2 cellular contexts compared by ENCODE assay signal in genomic region chr7:100894860-100895700, GRCh38.
A peak's percentile ranks its signal among the peaks of the same experiment; 100 is the strongest.
TF ChIP-seq lines count a peak whose summit lies in the region.

No MANE protein-coding gene starts in this region.

TF ChIP-seq in HEK293T, 16 proteins besides CTCF, POLR2A, EP300 and RAD21:
- no peak for TF ChIP-seq TARDBP (IDR thresholded peaks at IDR 0.05)
- TF ChIP-seq FOXA1 (IDR thresholded peaks at IDR 0.05) = no peak
- TF ChIP-seq ARNT (IDR thresholded peaks at IDR 0.05) = no peak
- TF ChIP-seq FOXM1 (IDR thresholded peaks at IDR 0.05; ENCODE audit: borderline replicate concordance) = 0 out of 2 replicates have a peak, but pooled peaks have one; percentile 69

TF ChIP-seq in H1, 55 proteins besides CTCF, POLR2A, EP300 and RAD21:
- no peak for TF ChIP-seq MAFK (IDR thresholded peaks at IDR 0.05; ENCODE audit: low read depth, low read length)
- no peak for TF ChIP-seq TBP (IDR thresholded peaks at IDR 0.05; ENCODE audit: low read depth, low read length)
- no peak for TF ChIP-seq SP4 (IDR thresholded peaks at IDR 0.05; ENCODE audit: low read length)
- peak; percentile 52 for TF ChIP-seq MAX (IDR thresholded peaks at IDR 0.05)
- no peak for TF ChIP-seq BCL11A (IDR thresholded peaks at IDR 0.05; ENCODE audit: low read depth in 2 of 2, low read length in 2 of 2)
- no peak for TF ChIP-seq CHD2 (IDR thresholded peaks at IDR 0.05; ENCODE audit: low read length)
- peak; percentile 32; the same call in 1 of the 2 replicates for TF ChIP-seq YY1 (IDR thresholded peaks at IDR 0.05; ENCODE audit: low read depth, low read length)
- TF ChIP-seq GTF2F1 (IDR thresholded peaks at IDR 0.05; ENCODE audit: borderline replicate concordance, low read depth, low read length) = no peak
- TF ChIP-seq CHD7 (IDR thresholded peaks at IDR 0.05; ENCODE audit: insufficient replicate concordance, low read length) = no peak
- no peak for TF ChIP-seq SIX5 (IDR thresholded peaks at IDR 0.05; ENCODE audit: low read depth, low read length)
- no peak for TF ChIP-seq CTBP2 (IDR thresholded peaks at IDR 0.05; ENCODE audit: borderline replicate concordance, insufficient read depth, insufficient read length, low read length)
- no peak for TF ChIP-seq SP2 (IDR thresholded peaks at IDR 0.05; ENCODE audit: low read length)
- 0 out of 2 replicates have a peak, but pooled peaks have one; percentile 36 for TF ChIP-seq KDM5A (IDR thresholded peaks at IDR 0.05; ENCODE audit: low read length)
- peak; percentile 29; the same call in 1 of the 2 replicates for TF ChIP-seq CREB1 (IDR thresholded peaks at IDR 0.05)
- no peak for TF ChIP-seq CBX8 (IDR thresholded peaks at IDR 0.05; ENCODE audit: borderline replicate concordance, low read depth, low read length)
- no peak for TF ChIP-seq PHF8 (conservative IDR thresholded peaks at IDR 0.05; ENCODE audit: low read depth, low read length)
- TF ChIP-seq HDAC2 (IDR thresholded peaks at IDR 0.05; ENCODE audit: borderline replicate concordance in 1 of 2, low read depth in 2 of 2, low read length in 2 of 2) = 0 out of 4 replicates have a peak, but pooled peaks of 1 of the 2 experiments have one; percentile 23
- TF ChIP-seq ASH2L (IDR thresholded peaks at IDR 0.05; ENCODE audit: low read length) = no peak
- TF ChIP-seq TEAD4 (IDR thresholded peaks at IDR 0.05; ENCODE audit: low read depth, low read length) = no peak
- TF ChIP-seq TCF12 (IDR thresholded peaks at IDR 0.05; ENCODE audit: low read depth, low read length) = no peak
- TF ChIP-seq GABPA (IDR thresholded peaks at IDR 0.05; ENCODE audit: borderline replicate concordance, insufficient read depth, low read length) = no peak
- TF ChIP-seq KDM4A (IDR thresholded peaks at IDR 0.05; ENCODE audit: low read depth, low read length, severe bottlenecking) = no peak
- TF ChIP-seq NANOG (IDR thresholded peaks at IDR 0.05; ENCODE audit: insufficient read depth, low read depth, low read length, poor library complexity, severe bottlenecking) = no peak
- TF ChIP-seq SIRT6 (IDR thresholded peaks at IDR 0.05; ENCODE audit: low read length) = no peak
- no peak for TF ChIP-seq FOSL1 (IDR thresholded peaks at IDR 0.05; ENCODE audit: insufficient read depth, low read depth, low read length)
- no peak for TF ChIP-seq USF2 (IDR thresholded peaks at IDR 0.05; ENCODE audit: low read length)
- TF ChIP-seq TAF1 (IDR thresholded peaks at IDR 0.05; ENCODE audit: low read depth, low read length) = no peak
- TF ChIP-seq ATF2 (IDR thresholded peaks at IDR 0.05; ENCODE audit: low read length) = no peak
- TF ChIP-seq JUN (IDR thresholded peaks at IDR 0.05; ENCODE audit: low read depth, low read length) = 0 out of 2 replicates have a peak, but pooled peaks have one; percentile 13
TF ChIP-seq in H1: peak in this region for 6.
